In the genomic region with DNA sequence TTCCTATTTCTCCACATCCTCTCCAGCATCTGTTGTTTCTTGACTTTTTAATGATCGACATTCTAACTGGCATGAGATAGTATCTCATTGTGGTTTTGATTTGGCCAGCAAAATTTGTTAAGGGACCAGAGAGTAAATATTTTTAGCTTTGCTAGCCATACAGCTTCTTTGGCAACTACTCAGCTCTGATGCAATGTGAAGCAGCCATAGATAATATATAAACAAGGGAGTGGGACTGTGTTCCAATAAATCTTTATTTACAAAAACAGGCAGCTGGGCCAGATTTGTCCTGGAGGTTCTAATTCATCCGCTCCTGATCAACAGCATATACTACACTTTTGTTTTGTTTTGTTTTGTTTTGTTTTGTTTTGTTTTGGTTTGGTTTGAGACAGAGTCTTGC, we compare ENCODE assay signal across 1 cellular context.
TF ChIP-seq lines count a peak whose summit lies in the region.

No MANE protein-coding gene starts in this region.

TF ChIP-seq in K562, 482 proteins besides CTCF, POLR2A, EP300 and RAD21 (continued from another document):
- TF ChIP-seq, protein P1, sequence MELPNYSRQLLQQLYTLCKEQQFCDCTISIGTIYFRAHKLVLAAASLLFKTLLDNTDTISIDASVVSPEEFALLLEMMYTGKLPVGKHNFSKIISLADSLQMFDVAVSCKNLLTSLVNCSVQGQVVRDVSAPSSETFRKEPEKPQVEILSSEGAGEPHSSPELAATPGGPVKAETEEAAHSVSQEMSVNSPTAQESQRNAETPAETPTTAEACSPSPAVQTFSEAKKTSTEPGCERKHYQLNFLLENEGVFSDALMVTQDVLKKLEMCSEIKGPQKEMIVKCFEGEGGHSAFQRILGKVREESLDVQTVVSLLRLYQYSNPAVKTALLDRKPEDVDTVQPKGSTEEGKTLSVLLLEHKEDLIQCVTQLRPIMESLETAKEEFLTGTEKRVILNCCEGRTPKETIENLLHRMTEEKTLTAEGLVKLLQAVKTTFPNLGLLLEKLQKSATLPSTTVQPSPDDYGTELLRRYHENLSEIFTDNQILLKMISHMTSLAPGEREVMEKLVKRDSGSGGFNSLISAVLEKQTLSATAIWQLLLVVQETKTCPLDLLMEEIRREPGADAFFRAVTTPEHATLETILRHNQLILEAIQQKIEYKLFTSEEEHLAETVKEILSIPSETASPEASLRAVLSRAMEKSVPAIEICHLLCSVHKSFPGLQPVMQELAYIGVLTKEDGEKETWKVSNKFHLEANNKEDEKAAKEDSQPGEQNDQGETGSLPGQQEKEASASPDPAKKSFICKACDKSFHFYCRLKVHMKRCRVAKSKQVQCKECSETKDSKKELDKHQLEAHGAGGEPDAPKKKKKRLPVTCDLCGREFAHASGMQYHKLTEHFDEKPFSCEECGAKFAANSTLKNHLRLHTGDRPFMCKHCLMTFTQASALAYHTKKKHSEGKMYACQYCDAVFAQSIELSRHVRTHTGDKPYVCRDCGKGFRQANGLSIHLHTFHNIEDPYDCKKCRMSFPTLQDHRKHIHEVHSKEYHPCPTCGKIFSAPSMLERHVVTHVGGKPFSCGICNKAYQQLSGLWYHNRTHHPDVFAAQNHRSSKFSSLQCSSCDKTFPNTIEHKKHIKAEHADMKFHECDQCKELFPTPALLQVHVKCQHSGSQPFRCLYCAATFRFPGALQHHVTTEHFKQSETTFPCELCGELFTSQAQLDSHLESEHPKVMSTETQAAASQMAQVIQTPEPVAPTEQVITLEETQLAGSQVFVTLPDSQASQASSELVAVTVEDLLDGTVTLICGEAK (IDR thresholded peaks at IDR 0.05), result peak; percentile 86
- TF ChIP-seq, protein P1 (CRISPR knock-in tag; IDR thresholded peaks at IDR 0.05), result no peak
